ENCODE assay signal across 18 cellular contexts in the genomic region with DNA sequence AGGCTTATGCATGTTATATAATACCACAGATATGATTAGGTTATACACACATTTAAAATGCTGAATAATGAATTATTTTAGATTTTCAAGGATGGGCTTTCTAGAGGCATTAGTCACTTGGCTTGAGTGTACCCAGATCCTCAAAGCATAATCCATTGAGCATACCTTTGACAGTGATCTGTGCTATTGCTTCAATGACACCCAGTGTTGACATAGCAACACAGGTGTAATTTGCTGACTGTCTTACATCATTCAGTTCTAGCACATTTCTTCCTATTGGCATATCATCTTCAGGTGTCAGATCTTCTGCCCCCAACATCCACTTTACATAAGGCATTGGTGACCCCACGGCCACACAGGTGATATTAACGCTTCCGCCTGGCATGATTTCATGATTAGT.
DNase-seq lines count a peak whose midpoint lies in the region; ATAC-seq lines count a peak whose summit lies in the region.
"Had no signal": no experiment of that assay in that cellular context is flagged by ENCODE, and none has a peak within 500 bp of the region (broad histone marks: within the 10 kb centered on the region; RNA-seq: fewer than 3 reads in every experiment).

No MANE protein-coding gene starts in this region.

- H3K27me3 ChIP-seq in mesendoderm (ENCODE audit: insufficient read depth, low read length, poor library complexity) = no peaks in the 10 kb centered on the region
- H3K27me3 ChIP-seq: BLaER1 had no signal

- H3K56ac ChIP-seq in mesendoderm (ENCODE audit: low read length) = no peak overlapping the region

- H3K4ac ChIP-seq in mesendoderm (ENCODE audit: low read depth, low read length) = no peak overlapping the region

- H3K27ac ChIP-seq in mesendoderm (ENCODE audit: low read depth, low read length) = no peak overlapping the region
- H3K27ac ChIP-seq: 22Rv1, BLaER1 had no signal

- no peak overlapping the region for H2AK5ac ChIP-seq in mesendoderm (ENCODE audit: low read length)

- H3K18ac ChIP-seq in mesendoderm (ENCODE audit: low read length) = no peak overlapping the region

- no peaks in the 10 kb centered on the region for H3K79me2 ChIP-seq in mesendoderm (ENCODE audit: control insufficient read depth, insufficient read depth, low read length)

- no peak overlapping the region for H3K4me2 ChIP-seq in mesendoderm (ENCODE audit: low read length)
- H3K4me2 ChIP-seq: BLaER1 had no signal

- no peaks in the 10 kb centered on the region for H3K79me1 ChIP-seq in mesendoderm (ENCODE audit: low read length)

- no peak overlapping the region for H2BK5ac ChIP-seq in mesendoderm (ENCODE audit: low read length)

- no peak overlapping the region for H4K8ac ChIP-seq in mesendoderm (ENCODE audit: low read depth, low read length)

- H2BK15ac ChIP-seq in mesendoderm (replicated peaks; ENCODE audit: low read depth) = no peak overlapping the region

- H3K36me3 ChIP-seq in mesendoderm (ENCODE audit: control insufficient read depth, insufficient read depth, low read length) = no peaks in the 10 kb centered on the region

- H2BK120ac ChIP-seq in mesendoderm (ENCODE audit: low read depth, low read length) = no peak overlapping the region

- no peaks in the 10 kb centered on the region for H3K4me1 ChIP-seq in mesendoderm (ENCODE audit: control insufficient read depth, low read depth, low read length)
- H3K4me1 ChIP-seq: BLaER1, Caco-2 had no signal

- H3K4me3 ChIP-seq in mesendoderm (ENCODE audit: low read length) = no peak overlapping the region
- H3K4me3 ChIP-seq: BLaER1 had no signal

- no peak overlapping the region for H3K23ac ChIP-seq in mesendoderm (ENCODE audit: low read length)

- WGBS in mesendoderm (ENCODE audit: extremely low coverage, insufficient coverage, low lambda C conversion rate) = no CpG with 5 or more reads among the region's 3 CpGs

- DNase-seq in NCI-H146 (lab: John Stamatoyannopoulos, UW) = peak; percentile 7
- no peak for DNase-seq in NCI-H146 treated with DMSO at 0.1 percent for 48 hours (lab: John Stamatoyannopoulos, UW; ENCODE audit: unreplicated experiment)
- peak; percentile 85 for DNase-seq in DMS53 (lab: John Stamatoyannopoulos, UW)
- DNase-seq in SK-N-DZ (ENCODE audit: low spot score) = peak; percentile 0
- DNase-seq in mesendoderm = peak; percentile 38
- no peak for DNase-seq in HCEC 1CT
- DNase-seq: AML-193; CD8-positive, alpha-beta memory T cell; DMS79 treated with DMSO at 0.1 percent for 48 hours; EL; GOT3; H9; IMR-90 had no signal

- ATAC-seq in HG03520 (IDR thresholded peaks at IDR 0.05; ENCODE audit: unreplicated experiment) (no peak), HG02884 (IDR thresholded peaks at IDR 0.05; ENCODE audit: unreplicated experiment) (no peak)

- no peak overlapping the region for H4K5ac ChIP-seq in mesendoderm (ENCODE audit: low read length)

- H3K9ac ChIP-seq in mesendoderm (ENCODE audit: low read length) = no peak overlapping the region
- H3K9ac ChIP-seq: BLaER1 had no signal

Comparison
In these comparisons a context has a peak if more than half of its experiments do, and no peak if none do; other contexts are left out.
1. DNase-seq: peak in NCI-H146 (single experiment), DMS53 (single experiment), SK-N-DZ (single experiment) and mesendoderm (single experiment); none in NCI-H146 treated with DMSO at 0.1 percent for 48 hours (single experiment) and HCEC 1CT (single experiment).